16 cellular contexts compared by ENCODE assay signal in the genomic region with DNA sequence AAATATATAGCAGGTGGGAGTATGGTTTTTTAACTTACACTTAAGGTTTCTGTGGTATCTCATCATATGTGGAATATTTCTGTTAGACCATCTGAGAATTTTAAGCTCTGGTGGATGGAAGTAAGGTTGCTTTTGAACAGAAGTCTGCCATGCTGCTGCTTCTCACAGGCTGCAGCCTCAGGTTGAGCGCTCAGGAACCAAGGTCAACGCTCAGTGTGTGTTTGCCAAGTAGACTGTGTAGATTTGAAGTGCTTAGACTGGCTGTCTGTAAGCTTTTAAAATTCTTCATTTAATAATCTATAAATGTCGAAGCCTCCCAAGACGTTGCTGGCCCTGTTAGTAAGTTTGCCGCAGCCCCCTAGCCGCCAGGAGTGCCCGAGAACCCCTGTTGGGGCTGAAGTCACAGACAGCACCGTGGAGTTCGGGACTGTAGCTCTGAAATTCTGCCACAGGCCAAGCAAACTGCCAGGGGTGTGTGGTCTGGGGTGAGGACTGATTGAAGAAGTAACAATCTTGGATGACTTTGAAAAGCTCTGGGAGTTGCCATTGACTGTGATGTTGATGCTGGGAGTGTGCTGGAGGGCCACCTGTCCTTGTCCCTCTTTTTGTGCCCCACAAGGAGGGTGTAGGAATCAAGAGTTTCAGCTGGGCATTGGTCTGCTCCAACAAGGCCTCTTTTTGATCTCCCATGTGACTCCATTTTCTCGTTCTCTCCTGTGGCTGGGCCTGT. TPM values are rescaled to one million over a fixed set of nuclear protein-coding genes. Genes with fewer than 3 reads are reported as not detected.
A peak's percentile ranks its signal among the peaks of the same experiment; 100 is the strongest.
DNase-seq lines count a peak whose midpoint lies in the region; ATAC-seq and FAIRE-seq lines count a peak whose summit lies in the region.
"Had no signal": no experiment of that assay in that cellular context is flagged by ENCODE, and none has a peak within 500 bp of the region (broad histone marks: within the 10 kb centered on the region; RNA-seq: fewer than 3 reads in every experiment).

No MANE protein-coding gene starts in this region.

- no peak overlapping the region for H3K9ac ChIP-seq in BLaER1
- H3K9ac ChIP-seq in BLaER1 treated with 17β-estradiol and CSF1 and Interleukin-3, amounts not matched to agents 10 nM and 100 nM: no peak overlapping the region
- H3K9ac ChIP-seq: SK-N-SH had no signal

- H3K27me3 ChIP-seq in BLaER1 (no peaks in the 10 kb centered on the region), small intestine (ENCODE audit: control insufficient read depth in 2 of 2, insufficient read depth in 2 of 2, low read length in 2 of 2) (no peaks in the 10 kb centered on the region)
- H3K27me3 ChIP-seq in BLaER1 treated with 17β-estradiol and CSF1 and Interleukin-3, amounts not matched to agents 10 nM and 100 nM: no peaks in the 10 kb centered on the region
- H3K27me3 ChIP-seq: heart right ventricle had no signal

- 88 to 92% (median 88%) methylated on average over 10 of the region's 10 CpGs for WGBS in small intestine, 3 donors

- peaks cover 62% of the 10 kb centered on the region for H3K4me1 ChIP-seq in BLaER1
- peaks cover 59 to 94% (median 71%) of the 10 kb centered on the region in 10 experiments for H3K4me1 ChIP-seq in BLaER1 treated with 17β-estradiol and CSF1 and Interleukin-3, amounts not matched to agents 10 nM and 100 nM
- H3K4me1 ChIP-seq in small intestine (ENCODE audit: control insufficient read depth in 2 of 2, insufficient read depth in 1 of 2, low read depth in 1 of 2, low read length in 1 of 2): peaks cover 0 to 20% of the 10 kb centered on the region in 2 donors

- H3K27ac Mint-ChIP-seq in T-helper 2 cell treated with Interferon-gamma antibody and Interleukin-4, amounts not matched to agents 5 μg/mL and 100 μg/mL, for 36 hours: peak overlapping the region; percentile 90
- peak overlapping the region; percentile 93 to 96 for H3K27ac Mint-ChIP-seq in effector memory CD8-positive, alpha-beta T cell

- no peaks in the 10 kb centered on the region for H3K27me3 Mint-ChIP-seq in T-helper 2 cell treated with Interferon-gamma antibody and Interleukin-4, amounts not matched to agents 5 μg/mL and 100 μg/mL, for 36 hours (ENCODE audit: low read depth)
- H3K27me3 Mint-ChIP-seq in effector memory CD8-positive, alpha-beta T cell: no peaks in the 10 kb centered on the region

- H3K36me3 ChIP-seq in BLaER1 (0 out of 2 replicates have a peak, but pooled peaks cover 7% of the 10 kb centered on the region), small intestine (ENCODE audit: control insufficient read depth in 2 of 2, insufficient read depth in 2 of 2, low read length in 2 of 2) (no peaks in the 10 kb centered on the region)
- H3K36me3 ChIP-seq in BLaER1 treated with 17β-estradiol and CSF1 and Interleukin-3, amounts not matched to agents 10 nM and 100 nM: peaks cover 0 to 17% (median 0%) of the 10 kb centered on the region in 11 experiments; a peak in 4 of 22 replicates

- peaks cover 87% of the 10 kb centered on the region for H3K4me1 Mint-ChIP-seq in T-helper 2 cell treated with Interferon-gamma antibody and Interleukin-4, amounts not matched to agents 5 μg/mL and 100 μg/mL, for 36 hours (ENCODE audit: low read depth)
- peaks cover 76 to 88% of the 10 kb centered on the region in 2 donors for H3K4me1 Mint-ChIP-seq in effector memory CD8-positive, alpha-beta T cell (ENCODE audit: low read depth in 2 of 2)

- H3K9me3 Mint-ChIP-seq in T-helper 2 cell treated with Interferon-gamma antibody and Interleukin-4, amounts not matched to agents 5 μg/mL and 100 μg/mL, for 36 hours: no peaks in the 10 kb centered on the region
- no peaks in the 10 kb centered on the region for H3K9me3 Mint-ChIP-seq in effector memory CD8-positive, alpha-beta T cell

- H3K36me3 Mint-ChIP-seq in T-helper 2 cell treated with Interferon-gamma antibody and Interleukin-4, amounts not matched to agents 5 μg/mL and 100 μg/mL, for 36 hours (ENCODE audit: low read depth): peaks cover 40% of the 10 kb centered on the region
- H3K36me3 Mint-ChIP-seq in effector memory CD8-positive, alpha-beta T cell (ENCODE audit: insufficient read depth): peaks cover 32% of the 10 kb centered on the region

- ATAC-seq in effector memory CD8-positive, alpha-beta T cell (replicated peaks): no peak
- ATAC-seq in HG02938 (IDR thresholded peaks at IDR 0.05; ENCODE audit: unreplicated experiment): no peak

- H3K9me3 ChIP-seq in BLaER1: 0 out of 2 replicates have a peak, but pooled peaks cover 4% of the 10 kb centered on the region
- peaks cover 0 to 9% (median 0%) of the 10 kb centered on the region in 11 experiments; a peak in 5 of 22 replicates for H3K9me3 ChIP-seq in BLaER1 treated with 17β-estradiol and CSF1 and Interleukin-3, amounts not matched to agents 10 nM and 100 nM (replicated peaks in 1 of 11)
- H3K9me3 ChIP-seq in small intestine (ENCODE audit: control insufficient read depth, low read depth): no peaks in the 10 kb centered on the region
- H3K9me3 ChIP-seq: heart right ventricle, SK-N-SH had no signal

- peak overlapping the region; percentile 77 for H3K4me3 Mint-ChIP-seq in T-helper 2 cell treated with Interferon-gamma antibody and Interleukin-4, amounts not matched to agents 5 μg/mL and 100 μg/mL, for 36 hours
- H3K4me3 Mint-ChIP-seq in effector memory CD8-positive, alpha-beta T cell: peak overlapping the region; percentile 73 to 83

- H3K4me2 ChIP-seq in BLaER1: peak overlapping the region; percentile 62
- H3K4me2 ChIP-seq in BLaER1 treated with 17β-estradiol and CSF1 and Interleukin-3, amounts not matched to agents 10 nM and 100 nM: peak overlapping the region; percentile 25 to 78 (median 51); a peak in 21 of 22 replicates
- H3K4me2 ChIP-seq: SK-N-SH had no signal

- no peak for FAIRE-seq in small intestine (lab: Jason Lieb, UNC)
- FAIRE-seq: astrocyte, kidney had no signal

- peak overlapping the region; percentile 9; the same call in 1 of the 2 replicates for H3K27ac ChIP-seq in BLaER1
- no peak overlapping the region for H3K27ac ChIP-seq in BLaER1 treated with 17β-estradiol and CSF1 and Interleukin-3, amounts not matched to agents 10 nM and 100 nM
- peak overlapping the region in 1 of 2 donors; percentile 42 for H3K27ac ChIP-seq in small intestine (ENCODE audit: low read depth in 1 of 2, low read length in 1 of 2)
- H3K27ac ChIP-seq: heart right ventricle had no signal

- H3K4me3 ChIP-seq in BLaER1 (no peak overlapping the region), small intestine (ENCODE audit: low read depth in 1 of 2, low read length in 2 of 2) (no peak overlapping the region)
- H3K4me3 ChIP-seq in BLaER1 treated with 17β-estradiol and CSF1 and Interleukin-3, amounts not matched to agents 10 nM and 100 nM: no peak overlapping the region
- H3K4me3 ChIP-seq: heart right ventricle had no signal

- peaks cover 65% of the 10 kb centered on the region for H4K20me1 ChIP-seq in BLaER1
- peaks cover 27 to 70% (median 53%) of the 10 kb centered on the region in 11 experiments; a peak in 20 of 22 replicates for H4K20me1 ChIP-seq in BLaER1 treated with 17β-estradiol and CSF1 and Interleukin-3, amounts not matched to agents 10 nM and 100 nM

- DNase-seq in T-helper 2 cell treated with Interferon-gamma antibody and Interleukin-4, amounts not matched to agents 5 μg/mL and 100 μg/mL, for 36 hours (ENCODE audit: low spot score): no peak
- no peak for DNase-seq in effector memory CD8-positive, alpha-beta T cell
- DNase-seq in NAMALWA (ENCODE audit: low spot score): no peak
- no peak for DNase-seq in small intestine
- DNase-seq: activated CD8-positive, alpha-beta memory T cell treated with anti-CD3 and anti-CD28 coated beads, Interleukin-2, amount 50 U/mL, for 48 hours; heart right ventricle; KG1; kidney; NCI-H1417 treated with DMSO at 0.1 percent for 48 hours; NCI-H345; stimulated activated CD4-positive, alpha-beta T cell treated with anti-CD3 and anti-CD28 coated beads, Interleukin-12 subunit alpha, Interleukin-12 subunit beta, amount 100 ng/mL, for 4 hours had no signal

RNA-seq across cellular contexts. Expression of gene INPP4A, which starts 26.9 kb away (rescaled TPM):
- 1 to 10 TPM; 1.6 to 6.1 (median 2.2) TPM for polyA plus RNA-seq in small intestine
